Comparison of ENCODE assay signal across 8 cellular contexts in the genomic region with DNA sequence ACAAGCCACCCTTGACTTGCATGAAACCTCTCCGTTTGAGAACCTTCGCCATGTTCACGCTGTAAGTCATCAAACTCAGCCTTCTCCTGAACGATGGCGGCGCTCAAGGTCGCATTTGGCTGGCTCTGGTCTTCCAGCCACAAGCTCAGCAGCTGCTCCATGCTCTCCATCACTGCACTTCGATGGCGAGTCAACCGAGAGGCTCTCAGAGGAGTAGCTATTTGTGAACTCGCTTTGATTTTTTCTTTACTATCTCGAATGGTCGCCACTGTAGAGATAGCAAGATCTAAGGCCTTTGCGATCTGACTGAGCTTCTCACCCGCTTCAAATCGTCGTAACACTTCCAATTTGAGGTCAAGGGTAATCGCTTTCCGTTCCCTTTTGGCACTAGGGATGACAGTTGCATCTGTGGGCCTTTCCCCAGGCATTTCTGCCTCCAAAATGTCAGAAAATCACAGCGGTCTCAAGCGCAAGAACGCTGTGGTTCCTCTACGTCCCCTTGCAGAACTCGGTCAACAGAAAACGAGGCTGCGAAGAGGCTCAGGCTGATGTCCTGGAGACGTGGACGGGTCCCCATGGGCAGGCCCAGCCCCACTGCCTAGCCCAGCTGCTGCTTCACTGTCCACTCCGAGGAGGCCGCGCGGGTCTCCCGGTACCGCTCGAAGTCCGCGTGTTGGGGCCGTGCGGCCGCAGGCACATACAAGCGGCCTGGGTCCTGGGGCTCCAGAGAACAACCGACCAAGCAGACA. TPM values are rescaled to one million over a fixed set of nuclear protein-coding genes. Genes with fewer than 3 reads are reported as not detected.
A peak's percentile ranks its signal among the peaks of the same experiment; 100 is the strongest.
DNase-seq lines count a peak whose midpoint lies in the region; ATAC-seq, FAIRE-seq and TF ChIP-seq lines count a peak whose summit lies in the region.

No MANE protein-coding gene starts in this region.

- H3K36me3 ChIP-seq in OCI-LY3 (replicated peaks; ENCODE audit: low read depth, low read length) (peaks cover 25% of the 10 kb centered on the region), H1 (ENCODE audit: control insufficient read depth in 2 of 4, insufficient read depth in 4 of 4, low read length in 3 of 4) (peaks cover 0 to 4% (median 1%) of the 10 kb centered on the region in 4 experiments; a peak in 2 of 8 replicates)

- H3K27me3 Mint-ChIP-seq in nephron (ENCODE audit: low read depth), result no peaks in the 10 kb centered on the region

- DNase-seq in NCI-H1417 (lab: John Stamatoyannopoulos, UW), result peak in 2 of 3 experiments; percentile 29 to 62
- no peak for DNase-seq in NCI-H1417 treated with DMSO at 0.1 percent for 48 hours (lab: John Stamatoyannopoulos, UW)
- no peak for DNase-seq in H1 (ENCODE audit: low read depth in 1 of 2, low spot score in 2 of 2)
- DNase-seq in GM03348 (ENCODE audit: low spot score), result no peak
- DNase-seq in cerebellum (ENCODE audit: low spot score), result no peak

- H2BK20ac ChIP-seq in H1 (ENCODE audit: low read length), result peak overlapping the region; percentile 9; the same call in 1 of the 2 replicates

- no peak overlapping the region for H3K14ac ChIP-seq in H1 (ENCODE audit: insufficient read length)

- peak overlapping the region in 2 of 3 experiments; percentile 49 to 97 for H3K27ac Mint-ChIP-seq in nephron

- H2AK5ac ChIP-seq in H1 (ENCODE audit: low read depth, low read length), result peak overlapping the region; percentile 17

- peaks cover 7% of the 10 kb centered on the region; the same call in 1 of the 2 replicates for H3K9me3 ChIP-seq in OCI-LY3 (ENCODE audit: insufficient read depth, low read length)
- H3K9me3 ChIP-seq in H1 (ENCODE audit: insufficient read depth in 2 of 2, low read depth in 1 of 2, low read length in 1 of 2), result peaks cover 10 to 11% of the 10 kb centered on the region in 2 experiments; a peak in 3 of 4 replicates

- no peak for TF ChIP-seq EP300 in H1 (IDR thresholded peaks at IDR 0.05; ENCODE audit: borderline replicate concordance in 1 of 2, low read depth in 2 of 2, low read length in 2 of 2)

- peak overlapping the region; percentile 97 for H3K4me2 ChIP-seq in OCI-LY3 (ENCODE audit: low read length)
- peak overlapping the region; percentile 88 to 95 for H3K4me2 ChIP-seq in H1 (ENCODE audit: insufficient read depth in 1 of 2, low read depth in 2 of 2, low read length in 2 of 2)

- H3K4me1 Mint-ChIP-seq in nephron, result peaks cover 16% of the 10 kb centered on the region

- H3K27ac ChIP-seq in OCI-LY3 (ENCODE audit: low read length) (peak overlapping the region; percentile 59), H1 (ENCODE audit: low read depth, low read length) (peak overlapping the region; percentile 99)

- peaks cover 43% of the 10 kb centered on the region for H3K36me3 Mint-ChIP-seq in nephron (ENCODE audit: low read depth)

- H3K4me1 ChIP-seq in OCI-LY3 (ENCODE audit: low read length), result peaks cover 15% of the 10 kb centered on the region
- peaks cover 0 to 8% (median 3%) of the 10 kb centered on the region in 4 experiments; a peak in 3 of 7 replicates for H3K4me1 ChIP-seq in H1 (replicated peaks in 1 of 4; ENCODE audit: control insufficient read depth in 3 of 4, insufficient read depth in 4 of 4, low read length in 3 of 4)

- ATAC-seq in HG03442 (IDR thresholded peaks at IDR 0.05; ENCODE audit: unreplicated experiment), result no peak

- peaks cover 50% of the 10 kb centered on the region for H3K79me2 ChIP-seq in OCI-LY3 (ENCODE audit: low read length)
- peaks cover 12 to 45% of the 10 kb centered on the region in 2 experiments for H3K79me2 ChIP-seq in H1 (ENCODE audit: control insufficient read depth in 1 of 2, insufficient read depth in 2 of 2, low read length in 2 of 2)

- no peak for TF ChIP-seq RAD21 in H1 (IDR thresholded peaks at IDR 0.05 in 1 of 2, conservative IDR thresholded peaks at IDR 0.05 in 1 of 2; ENCODE audit: low read depth in 2 of 2, low read length in 2 of 2)

- H3K23ac ChIP-seq in H1 (ENCODE audit: insufficient read length), result no peak overlapping the region

- WGBS in H1 (ENCODE audit: extremely low coverage in 1 of 2, insufficient coverage in 1 of 2, insufficient read length in 1 of 2, insufficient replicate concordance in 2 of 2, low coverage in 1 of 2, low lambda C conversion rate in 2 of 2, missing lambda C conversion rate in 1 of 2), 2 experiments, result 80% methylated on average over 42 of the region's 42 CpGs; no CpG with 5 or more reads in 1 of the 2 experiments

- peak overlapping the region; percentile 100 for H3K4me3 Mint-ChIP-seq in nephron

- H3K23me2 ChIP-seq in H1 (ENCODE audit: low read depth, low read length), result peaks cover 11% of the 10 kb centered on the region

- FAIRE-seq in H1 (lab: Jason Lieb, UNC), result no peak

- peak overlapping the region; percentile 32 for H3K56ac ChIP-seq in H1 (replicated peaks; ENCODE audit: insufficient read length, low read depth, low read length)

- peak overlapping the region; percentile 92 for H3K4me3 ChIP-seq in OCI-LY3 (ENCODE audit: low read length)
- peak overlapping the region; percentile 77 to 97 (median 94) for H3K4me3 ChIP-seq in H1 (ENCODE audit: extremely low read depth in 1 of 4, insufficient read depth in 2 of 4, low read depth in 3 of 4, low read length in 4 of 4)

- peaks cover 13% of the 10 kb centered on the region for H3K79me1 ChIP-seq in H1 (ENCODE audit: low read depth, low read length)

- POLR2A ChIA-PET in H1 (lab: Charles Lee; ENCODE audit: partially characterized antibody), result interaction anchor here (0.6 to 6.9 kb wide), 21 partner anchors 9 to 1317 kb away, joined by 3 to 54 read pairs (median 5); a partner anchor contains a TSS

- CTCF ChIA-PET in H1 (lab: Charles Lee; ENCODE audit: partially characterized antibody), result interaction anchor here (0.9 to 1.5 kb wide), 2 partner anchors 22 to 50 kb away, joined by 3 read pairs; no protein-coding TSS in a partner anchor

- H3K4ac ChIP-seq in H1 (replicated peaks; ENCODE audit: insufficient read length, low read depth, low read length), result peak overlapping the region; percentile 99

- peak overlapping the region; percentile 93 for H3K18ac ChIP-seq in H1 (ENCODE audit: extremely low read depth, low read length)

- peak overlapping the region; percentile 78; the same call in 1 of the 2 replicates for H2BK5ac ChIP-seq in H1 (ENCODE audit: low read depth, low read length)

- H3K9ac ChIP-seq in OCI-LY3 (ENCODE audit: low read length) (peak overlapping the region; percentile 92), H1 (replicated peaks in 1 of 4; ENCODE audit: extremely low read depth in 1 of 4, low read depth in 3 of 4, low read length in 3 of 4) (peak overlapping the region; percentile 76 to 99 (median 99))

- no peak for TF ChIP-seq POLR2A in H1 (IDR thresholded peaks at IDR 0.05; ENCODE audit: control extremely low read depth in 1 of 2, low read depth in 2 of 2, low read length in 2 of 2)

- H4K20me1 ChIP-seq in OCI-LY3 (ENCODE audit: insufficient read depth, low read length), result peaks cover 11% of the 10 kb centered on the region
- peaks cover 0 to 5% of the 10 kb centered on the region in 2 experiments for H4K20me1 ChIP-seq in H1 (replicated peaks in 1 of 2; ENCODE audit: control insufficient read depth in 1 of 2, insufficient read depth in 2 of 2, low read length in 2 of 2)

- no peak overlapping the region for H2BK12ac ChIP-seq in H1 (ENCODE audit: low read depth, low read length)

- TF ChIP-seq CTCF in OCI-LY3 (IDR thresholded peaks at IDR 0.05; ENCODE audit: low read depth, low read length), result no peak
- no peak for TF ChIP-seq CTCF in H1 (IDR thresholded peaks at IDR 0.05; ENCODE audit: control extremely low read depth in 1 of 3, insufficient read depth in 1 of 3, low read depth in 1 of 3, low read length in 3 of 3)
- no peak for TF ChIP-seq CTCF in nephron (IDR thresholded peaks at IDR 0.05; ENCODE audit: unreplicated experiment in 3 of 3)

- peak overlapping the region; percentile 80 for H4K91ac ChIP-seq in H1 (replicated peaks; ENCODE audit: insufficient read length, low read length)

- H2BK120ac ChIP-seq in H1 (replicated peaks; ENCODE audit: low read depth, low read length), result no peak overlapping the region

- peaks cover 12% of the 10 kb centered on the region for H3K9me3 Mint-ChIP-seq in nephron

- H2AFZ ChIP-seq in OCI-LY3 (ENCODE audit: low read depth, low read length), result peak overlapping the region; percentile 43
- H2AFZ ChIP-seq in H1 (ENCODE audit: low read length), result peak overlapping the region; percentile 76

- H3K27me3 ChIP-seq in OCI-LY3 (ENCODE audit: low read depth, low read length) (no peaks in the 10 kb centered on the region), H1 (replicated peaks in 1 of 4; ENCODE audit: control insufficient read depth in 3 of 4, extremely low read depth in 1 of 4, insufficient read depth in 3 of 4, low read length in 3 of 4) (peaks cover 0 to 6% (median 0%) of the 10 kb centered on the region in 4 experiments; a peak in 2 of 7 replicates)

- H4K5ac ChIP-seq in H1 (ENCODE audit: insufficient read length, low read depth, low read length), result peak overlapping the region; percentile 67

- peak overlapping the region; percentile 96 for H4K8ac ChIP-seq in H1 (ENCODE audit: extremely low read depth, insufficient read depth, low read length)

- H2BK15ac ChIP-seq in H1 (ENCODE audit: low read length), result no peak overlapping the region

RNA-seq across cellular contexts. Expression of a gene that starts 23.1 kb away (rescaled TPM):
- total RNA-seq in H1 (2021; fragmentation: NEBNext Ultra II Directional; extraction: Animal tissue kit (Norgen Biotek cat#: 25700)), result 48.3 and 53.0 TPM in 2 replicates
- polyA plus RNA-seq in H1 (2011; rRNA removed), result 110 and 155 TPM in 2 replicates
- 106 TPM for polyA plus RNA-seq in H1 (2011; cell fraction: cytosol; rRNA removed)
- 160 TPM for polyA plus RNA-seq in H1 (2011; cell fraction: nucleus; rRNA removed)
- polyA plus RNA-seq in H1 (2012, experiment 1 of 2), result 35.4 to 56.5 TPM (median 53.7 TPM) in 4 replicates
- 59.8 TPM for polyA plus RNA-seq in H1 (2012, experiment 2 of 2)
- polyA plus RNA-seq in H1 (2013, experiment 1 of 2), result 47.6 TPM
- 46.6 TPM for polyA plus RNA-seq in H1 (2013, experiment 2 of 2)
- 44.0 and 65.5 TPM in 2 replicates for polyA minus RNA-seq in H1 (2011; rRNA and poly(A)+ RNA removed)
- 40.0 TPM for polyA minus RNA-seq in H1 (2011; cell fraction: cytosol; rRNA and poly(A)+ RNA removed)
- polyA minus RNA-seq in H1 (2011; cell fraction: nucleus; rRNA and poly(A)+ RNA removed), result 30.4 TPM
- 49.9 TPM for total RNA-seq in cerebellum

RNA-seq across cellular contexts. Expression of a gene that starts 47.6 kb away (rescaled TPM):
- total RNA-seq in H1 (2021; fragmentation: NEBNext Ultra II Directional; extraction: Animal tissue kit (Norgen Biotek cat#: 25700)), result 69.9 and 76.0 TPM in 2 replicates
- 92.6 and 128 TPM in 2 replicates for polyA plus RNA-seq in H1 (2011; rRNA removed)
- 67.3 TPM for polyA plus RNA-seq in H1 (2011; cell fraction: cytosol; rRNA removed)
- polyA plus RNA-seq in H1 (2011; cell fraction: nucleus; rRNA removed), result 98.2 TPM
- 57.0 to 79.5 TPM (median 70.2 TPM) in 4 replicates for polyA plus RNA-seq in H1 (2012, experiment 1 of 2)
- polyA plus RNA-seq in H1 (2012, experiment 2 of 2), result 80.6 TPM
- polyA plus RNA-seq in H1 (2013, experiment 1 of 2), result 57.0 TPM
- polyA plus RNA-seq in H1 (2013, experiment 2 of 2), result 59.8 TPM
- 32.9 and 39.2 TPM in 2 replicates for polyA minus RNA-seq in H1 (2011; rRNA and poly(A)+ RNA removed)
- 49.4 TPM for polyA minus RNA-seq in H1 (2011; cell fraction: cytosol; rRNA and poly(A)+ RNA removed)
- 43.7 TPM for polyA minus RNA-seq in H1 (2011; cell fraction: nucleus; rRNA and poly(A)+ RNA removed)
- 12.6 TPM for total RNA-seq in cerebellum

RNA-seq across cellular contexts. Expression of a gene that starts 48.5 kb away (rescaled TPM):
- 275 and 292 TPM in 2 replicates for total RNA-seq in H1 (2021; fragmentation: NEBNext Ultra II Directional; extraction: Animal tissue kit (Norgen Biotek cat#: 25700))
- polyA plus RNA-seq in H1 (2011; rRNA removed), result 393 and 420 TPM in 2 replicates
- polyA plus RNA-seq in H1 (2011; cell fraction: cytosol; rRNA removed), result 210 TPM
- 252 TPM for polyA plus RNA-seq in H1 (2011; cell fraction: nucleus; rRNA removed)
- polyA plus RNA-seq in H1 (2012, experiment 1 of 2), result 287 to 415 TPM (median 389 TPM) in 4 replicates
- 421 TPM for polyA plus RNA-seq in H1 (2012, experiment 2 of 2)
- 211 TPM for polyA plus RNA-seq in H1 (2013, experiment 1 of 2)
- 208 TPM for polyA plus RNA-seq in H1 (2013, experiment 2 of 2)
- 165 and 205 TPM in 2 replicates for polyA minus RNA-seq in H1 (2011; rRNA and poly(A)+ RNA removed)
- 155 TPM for polyA minus RNA-seq in H1 (2011; cell fraction: cytosol; rRNA and poly(A)+ RNA removed)
- 91.3 TPM for polyA minus RNA-seq in H1 (2011; cell fraction: nucleus; rRNA and poly(A)+ RNA removed)
- 832 TPM for total RNA-seq in cerebellum

RNA-seq across cellular contexts. Expression of a gene that starts 53.0 kb away (rescaled TPM):
- 2.0 and 2.2 TPM in 2 replicates for total RNA-seq in H1 (2021; fragmentation: NEBNext Ultra II Directional; extraction: Animal tissue kit (Norgen Biotek cat#: 25700))
- 2.9 and 4.3 TPM in 2 replicates for polyA plus RNA-seq in H1 (2011; rRNA removed)
- polyA plus RNA-seq in H1 (2011; cell fraction: cytosol; rRNA removed), result 3.7 TPM
- 7.6 TPM for polyA plus RNA-seq in H1 (2011; cell fraction: nucleus; rRNA removed)
- 1.8 to 3.0 TPM (median 2.2 TPM) in 4 replicates for polyA plus RNA-seq in H1 (2012, experiment 1 of 2)
- 1.8 TPM for polyA plus RNA-seq in H1 (2012, experiment 2 of 2)
- 1.2 TPM for polyA plus RNA-seq in H1 (2013, experiment 1 of 2)
- 1.5 TPM for polyA plus RNA-seq in H1 (2013, experiment 2 of 2)
- 3.3 and 5.0 TPM in 2 replicates for polyA minus RNA-seq in H1 (2011; rRNA and poly(A)+ RNA removed)
- polyA minus RNA-seq in H1 (2011; cell fraction: cytosol; rRNA and poly(A)+ RNA removed), result 3.2 TPM
- 4.5 TPM for polyA minus RNA-seq in H1 (2011; cell fraction: nucleus; rRNA and poly(A)+ RNA removed)
- total RNA-seq in cerebellum, result 4.2 TPM

Comparison
In these comparisons a context has a peak if more than half of its experiments do, and no peak if none do; other contexts are left out.
1. DNase-seq: peak in NCI-H1417 (2 of 3); none in NCI-H1417 treated with DMSO at 0.1 percent for 48 hours (single experiment), H1 (0 of 2), GM03348 (single experiment) and cerebellum (single experiment).